In genomic region chr4:87365348-87365747, GRCh38 we compare ENCODE assay signal across 34 cellular contexts. TPM values are rescaled to one million over a fixed set of nuclear protein-coding genes. Genes with fewer than 3 reads are reported as not detected.
"Had no signal": no experiment of that assay in that cellular context is flagged by ENCODE, and none has a peak within 500 bp of the region (broad histone marks: within the 10 kb centered on the region; RNA-seq: fewer than 3 reads in every experiment).

No MANE protein-coding gene starts in this region.

- H3K9me3 Mint-ChIP-seq: activated CD8-positive, alpha-beta T cell treated with anti-CD3 and anti-CD28 coated beads for 36 hours; activated naive CD8-positive, alpha-beta T cell treated with anti-CD3 and anti-CD28 coated beads for 36 hours; activated T-cell treated with anti-CD3 and anti-CD28 coated beads, Interleukin-2, amount 50 U/mL, for 72 hours; activated T-helper 17 cell treated with anti-CD3 and anti-CD28 coated beads, Interleukin-2, amount 50 U/mL, for 72 hours had no signal

- H3K4me3 Mint-ChIP-seq: activated CD4-positive, alpha-beta T cell treated with anti-CD3 and anti-CD28 coated beads for 36 hours; activated CD8-positive, alpha-beta T cell treated with anti-CD3 and anti-CD28 coated beads for 36 hours; activated naive CD8-positive, alpha-beta T cell treated with anti-CD3 and anti-CD28 coated beads for 36 hours; activated T-cell treated with anti-CD3 and anti-CD28 coated beads, Interleukin-2, amount 50 U/mL, for 72 hours; activated T-helper 17 cell treated with anti-CD3 and anti-CD28 coated beads, Interleukin-2, amount 50 U/mL, for 72 hours had no signal

- H3K27me3 Mint-ChIP-seq: activated CD4-positive, alpha-beta T cell treated with anti-CD3 and anti-CD28 coated beads for 36 hours; activated CD8-positive, alpha-beta T cell treated with anti-CD3 and anti-CD28 coated beads for 36 hours; activated naive CD8-positive, alpha-beta T cell treated with anti-CD3 and anti-CD28 coated beads for 36 hours; activated T-helper 17 cell treated with anti-CD3 and anti-CD28 coated beads, Interleukin-2, amount 50 U/mL, for 72 hours had no signal

- H3K4me3 ChIP-seq: Peyer's patch, SJSA1 had no signal

- DNase-seq: activated CD4-positive, alpha-beta T cell treated with anti-CD3 and anti-CD28 coated beads for 36 hours; activated CD8-positive, alpha-beta T cell treated with anti-CD3 and anti-CD28 coated beads for 36 hours; activated effector memory CD4-positive, alpha-beta T cell treated with anti-CD3 and anti-CD28 coated beads, Interleukin-2, amount 50 U/mL, for 16 hours; activated naive CD4-positive, alpha-beta T cell; activated naive CD4-positive, alpha-beta T cell treated with anti-CD3 and anti-CD28 coated beads, Interleukin-2, amount 50 U/mL, for 16 hours; activated naive CD8-positive, alpha-beta T cell treated with anti-CD3 and anti-CD28 coated beads for 36 hours; activated T-cell treated with anti-CD3 and anti-CD28 coated beads, Interleukin-2, amount 50 U/mL, for 1 hour; activated T-cell treated with anti-CD3 and anti-CD28 coated beads, Interleukin-2, amount 50 U/mL, for 72 hours; amniotic stem cell; aorta; brain microvascular endothelial cell; central memory CD4-positive, alpha-beta T cell; MM.1S; MV-4-11; NCI-H1092; NCI-H1436 treated with DMSO at 0.1 percent for 48 hours; NCI-H1694 treated with DMSO at 0.1 percent for 48 hours; NCI-H2029; NCI-H345; NCI-H526; NCI-H748 treated with DMSO at 0.1 percent for 48 hours; NK-92 treated with Interleukin-12 subunit alpha and Interleukin-12 subunit beta, amount 100 ng/mL, for 24 hours; PC-3; Peyer's patch; RPMI8226; SHP77 treated with DMSO at 0.1 percent for 48 hours; SW 1271; T-helper 1 cell; T1000 had no signal

- H3K9ac ChIP-seq: KMS-11 had no signal

- H3K4me1 Mint-ChIP-seq: activated CD4-positive, alpha-beta T cell treated with anti-CD3 and anti-CD28 coated beads for 36 hours; activated naive CD8-positive, alpha-beta T cell treated with anti-CD3 and anti-CD28 coated beads for 36 hours; activated T-helper 17 cell treated with anti-CD3 and anti-CD28 coated beads, Interleukin-2, amount 50 U/mL, for 72 hours had no signal

- H3K4me2 ChIP-seq: KMS-11 had no signal

- H3K27me3 ChIP-seq: brain microvascular endothelial cell, Peyer's patch, SJSA1 had no signal

- ATAC-seq: activated CD4-positive, alpha-beta T cell treated with anti-CD3 and anti-CD28 coated beads for 36 hours; activated CD8-positive, alpha-beta T cell treated with anti-CD3 and anti-CD28 coated beads for 36 hours; activated T-cell treated with anti-CD3 and anti-CD28 coated beads, Interleukin-2, amount 50 U/mL, for 72 hours; activated T-helper 17 cell treated with anti-CD3 and anti-CD28 coated beads, Interleukin-2, amount 50 U/mL, for 72 hours; PC-3; SK-N-SH treated with all-trans-retinoic acid at 6 μM for 48 hours had no signal

- H3K4me1 ChIP-seq: Peyer's patch, SJSA1 had no signal

- H3K27ac Mint-ChIP-seq: activated CD4-positive, alpha-beta T cell treated with anti-CD3 and anti-CD28 coated beads for 36 hours; activated CD8-positive, alpha-beta T cell treated with anti-CD3 and anti-CD28 coated beads for 36 hours; activated naive CD8-positive, alpha-beta T cell treated with anti-CD3 and anti-CD28 coated beads for 36 hours; activated T-cell treated with anti-CD3 and anti-CD28 coated beads, Interleukin-2, amount 50 U/mL, for 72 hours; activated T-helper 17 cell treated with anti-CD3 and anti-CD28 coated beads, Interleukin-2, amount 50 U/mL, for 72 hours had no signal

- H3K27ac ChIP-seq: brain microvascular endothelial cell, KMS-11, Peyer's patch, SJSA1 had no signal

RNA-seq across cellular contexts. Expression of gene HSD17B13, which starts 42.7 kb away (rescaled TPM):
- total RNA-seq: activated CD4-positive, alpha-beta T cell treated with anti-CD3 and anti-CD28 coated beads for 36 hours; activated naive CD8-positive, alpha-beta T cell treated with anti-CD3 and anti-CD28 coated beads for 36 hours; LHCN-M2; SJSA1 had no signal
